ENCODE assay signal across 11 cellular contexts in genomic region chr2:120066708-120067547, GRCh38. TPM values are rescaled to one million over a fixed set of nuclear protein-coding genes. Genes with fewer than 3 reads are reported as not detected.
A peak's percentile ranks its signal among the peaks of the same experiment; 100 is the strongest.
DNase-seq lines count a peak whose midpoint lies in the region; ATAC-seq, FAIRE-seq and TF ChIP-seq lines count a peak whose summit lies in the region.
"Had no signal": no experiment of that assay in that cellular context is flagged by ENCODE, and none has a peak within 500 bp of the region (broad histone marks: within the 10 kb centered on the region; RNA-seq: fewer than 3 reads in every experiment).

No MANE protein-coding gene starts in this region.

- H3K27me3 ChIP-seq in liver (ENCODE audit: control insufficient read depth in 4 of 4, insufficient read depth in 4 of 4, low read length in 3 of 4), result no peaks in the 10 kb centered on the region
- H3K27me3 ChIP-seq: BE2C, tibial artery had no signal

- peaks cover 0 to 16% (median 15%) of the 10 kb centered on the region in 4 donors for H3K4me1 ChIP-seq in liver (ENCODE audit: control insufficient read depth in 4 of 4, insufficient read depth in 4 of 4, low read length in 3 of 4)
- H3K4me1 ChIP-seq: BE2C had no signal

- H3K9me3 ChIP-seq in liver (ENCODE audit: control insufficient read depth in 4 of 4, low read length in 3 of 4), result no peaks in the 10 kb centered on the region
- H3K9me3 ChIP-seq: BE2C, tibial artery had no signal

- DNase-seq in AG08396 (ENCODE audit: low spot score), result peak; percentile 20
- peak; percentile 3 to 15 for DNase-seq in NCI-H187 (lab: John Stamatoyannopoulos, UW)
- DNase-seq in astrocyte of the hippocampus (ENCODE audit: low read depth, low spot score), result peak; percentile 64
- no peak for DNase-seq in GM12891 (ENCODE audit: insufficient read length, low spot score)
- no peak for DNase-seq in GOT3 (lab: John Stamatoyannopoulos, UW)
- no peak for DNase-seq in activated naive CD4-positive, alpha-beta T cell treated with Interleukin-2 at 50 U/mL for 16 hours
- DNase-seq: BE2C, tibial artery had no signal

- no peak overlapping the region for H3K9ac ChIP-seq in liver (ENCODE audit: low read depth in 1 of 2, low read length in 2 of 2)

- TF ChIP-seq RAD21 in liver (IDR thresholded peaks at IDR 0.05), result peak; percentile 50 to 56

- FAIRE-seq in GM12891 (lab: Jason Lieb, UNC), result no peak

- WGBS in liver, result 24% methylated on average over 6 of the region's 6 CpGs

- no peak for TF ChIP-seq POLR2A in GM12891 (IDR thresholded peaks at IDR 0.05; ENCODE audit: low read depth, low read length)

- TF ChIP-seq CTCF in liver (IDR thresholded peaks at IDR 0.05; ENCODE audit: low read depth, low read length, missing input control), result no peak

- ATAC-seq in HG03097 (IDR thresholded peaks at IDR 0.05; ENCODE audit: low FRiP score, unreplicated experiment), result no peak
- ATAC-seq: HCT116 had no signal

- H3K4me3 ChIP-seq in liver (ENCODE audit: low read depth in 1 of 3, low read length in 3 of 3), result no peak overlapping the region
- H3K4me3 ChIP-seq: tibial artery had no signal

- H3K36me3 ChIP-seq in liver (ENCODE audit: control insufficient read depth in 4 of 4, insufficient read depth in 3 of 4, low read depth in 1 of 4, low read length in 3 of 4), result no peaks in the 10 kb centered on the region
- H3K36me3 ChIP-seq: BE2C, tibial artery had no signal

- H3K27ac ChIP-seq in liver (ENCODE audit: low read depth in 1 of 2, low read length in 2 of 2), result peak overlapping the region in 1 of 2 donors; percentile 22
- H3K27ac ChIP-seq: tibial artery had no signal

TF ChIP-seq in liver, 16 proteins besides CTCF, POLR2A, EP300 and RAD21 (continues in another document):
- TF ChIP-seq SP1 (IDR thresholded peaks at IDR 0.05) (peak; percentile 51), EGR1 (IDR thresholded peaks at IDR 0.05; ENCODE audit: low read depth in 2 of 2) (no peak), NR2F2 (IDR thresholded peaks at IDR 0.05) (no peak), RXRA (IDR thresholded peaks at IDR 0.05) (peak; percentile 55 to 67), HNF4G (IDR thresholded peaks at IDR 0.05) (peak; percentile 9), ATF3 (IDR thresholded peaks at IDR 0.05) (peak; percentile 14), REST (IDR thresholded peaks at IDR 0.05) (peak; percentile 54), GABPA (IDR thresholded peaks at IDR 0.05 in 1 of 2, conservative IDR thresholded peaks at IDR 0.05 in 1 of 2) (peak in 1 of 2 donors; percentile 23), TAF1 (conservative IDR thresholded peaks at IDR 0.05) (no peak)
- TF ChIP-seq, protein P1, sequence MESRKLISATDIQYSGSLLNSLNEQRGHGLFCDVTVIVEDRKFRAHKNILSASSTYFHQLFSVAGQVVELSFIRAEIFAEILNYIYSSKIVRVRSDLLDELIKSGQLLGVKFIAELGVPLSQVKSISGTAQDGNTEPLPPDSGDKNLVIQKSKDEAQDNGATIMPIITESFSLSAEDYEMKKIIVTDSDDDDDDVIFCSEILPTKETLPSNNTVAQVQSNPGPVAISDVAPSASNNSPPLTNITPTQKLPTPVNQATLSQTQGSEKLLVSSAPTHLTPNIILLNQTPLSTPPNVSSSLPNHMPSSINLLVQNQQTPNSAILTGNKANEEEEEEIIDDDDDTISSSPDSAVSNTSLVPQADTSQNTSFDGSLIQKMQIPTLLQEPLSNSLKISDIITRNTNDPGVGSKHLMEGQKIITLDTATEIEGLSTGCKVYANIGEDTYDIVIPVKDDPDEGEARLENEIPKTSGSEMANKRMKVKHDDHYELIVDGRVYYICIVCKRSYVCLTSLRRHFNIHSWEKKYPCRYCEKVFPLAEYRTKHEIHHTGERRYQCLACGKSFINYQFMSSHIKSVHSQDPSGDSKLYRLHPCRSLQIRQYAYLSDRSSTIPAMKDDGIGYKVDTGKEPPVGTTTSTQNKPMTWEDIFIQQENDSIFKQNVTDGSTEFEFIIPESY (IDR thresholded peaks at IDR 0.05), result peak; percentile 57

TF ChIP-seq in GM12891, 5 proteins besides CTCF, POLR2A, EP300 and RAD21:
- TF ChIP-seq POU2F2 (IDR thresholded peaks at IDR 0.05; ENCODE audit: low read depth, low read length), result no peak
- no peak for TF ChIP-seq POLR2AphosphoS5 (IDR thresholded peaks at IDR 0.05; ENCODE audit: low read depth, low read length)
- TF ChIP-seq SPI1 (IDR thresholded peaks at IDR 0.05; ENCODE audit: low read depth, low read length), result no peak
- no peak for TF ChIP-seq PAX5 (IDR thresholded peaks at IDR 0.05; ENCODE audit: insufficient read depth, low read length, severe bottlenecking)
- no peak for TF ChIP-seq TAF1 (IDR thresholded peaks at IDR 0.05; ENCODE audit: low read depth, low read length)

RNA-seq across cellular contexts. Expression of gene EPB41L5, which starts 54.1 kb away (rescaled TPM):
- total RNA-seq in liver, result 10 to 100 TPM; 26.0 to 88.4 TPM
- polyA plus RNA-seq in liver, result 10 to 100 TPM; 19.7 to 34.5 TPM
- polyA plus RNA-seq in GM12891 (2012; ENCODE audit: low read depth, missing spikeins), result 1.8 TPM

Comparison
In these comparisons a context has a peak if more than half of its experiments do, and no peak if none do; other contexts are left out.
1. DNase-seq: peak in AG08396 (single experiment), NCI-H187 (2 of 2) and astrocyte of the hippocampus (single experiment); none in GM12891 (single experiment), GOT3 (single experiment) and activated naive CD4-positive, alpha-beta T cell treated with Interleukin-2 at 50 U/mL for 16 hours (single experiment).